Comparison of ENCODE assay signal across 22 cellular contexts in the genomic region with DNA sequence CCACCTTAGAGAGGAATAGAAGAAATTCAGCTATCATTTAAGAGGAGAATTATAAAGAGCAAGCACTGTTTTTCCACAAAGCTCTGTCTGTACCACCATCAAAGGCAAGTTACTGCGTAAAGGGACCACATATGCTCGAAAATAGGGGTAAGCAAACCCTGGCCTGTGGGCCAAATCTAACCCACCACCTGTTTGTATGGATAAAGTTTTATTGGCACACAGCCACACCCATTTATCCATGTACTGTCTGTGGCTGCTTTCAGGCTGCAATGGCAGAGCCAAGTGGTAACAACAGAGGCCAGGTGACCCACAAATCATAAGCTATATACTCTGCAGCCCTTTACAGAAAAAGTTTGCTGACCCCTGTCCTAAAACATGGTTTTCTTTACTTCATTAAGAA.
DNase-seq lines count a peak whose midpoint lies in the region; ATAC-seq, FAIRE-seq and TF ChIP-seq lines count a peak whose summit lies in the region.
"Had no signal": no experiment of that assay in that cellular context is flagged by ENCODE, and none has a peak within 500 bp of the region (broad histone marks: within the 10 kb centered on the region; RNA-seq: fewer than 3 reads in every experiment).

No MANE protein-coding gene starts in this region.

- H3K79me2 ChIP-seq in HepG2 (ENCODE audit: insufficient read depth, low read length) (no peaks in the 10 kb centered on the region), K562 (ENCODE audit: control insufficient read depth, insufficient read depth, low read length) (no peaks in the 10 kb centered on the region)

- H3K9ac ChIP-seq in HepG2 (ENCODE audit: insufficient read depth, low read depth, low read length): no peak overlapping the region
- H3K9ac ChIP-seq in K562 (ENCODE audit: insufficient read depth in 1 of 2, low read depth in 2 of 2, low read length in 2 of 2): no peak overlapping the region
- H3K9ac ChIP-seq: BLaER1 had no signal

- TF ChIP-seq POLR2A in HepG2 (IDR thresholded peaks at IDR 0.05; ENCODE audit: insufficient read depth in 1 of 2, low read depth in 2 of 2, low read length in 2 of 2) (no peak), right lobe of liver (IDR thresholded peaks at IDR 0.05) (no peak), K562 (conservative IDR thresholded peaks at IDR 0.05) (no peak)

- no TSS peak for BruUV-seq in HepG2 (replicated peaks; lab: Mats Ljungman, UMichigan)
- no TSS peak for BruUV-seq in K562 (replicated peaks; lab: Mats Ljungman, UMichigan)

- H3K4me3 ChIP-seq in HepG2 (replicated peaks in 1 of 3; ENCODE audit: insufficient read depth in 1 of 3, low read depth in 2 of 3, low read length in 3 of 3) (no peak overlapping the region), right lobe of liver (no peak overlapping the region), K562 (no peak overlapping the region)
- H3K4me3 ChIP-seq: BLaER1 had no signal

- H3K9me3 ChIP-seq in HepG2 (ENCODE audit: low read length) (no peaks in the 10 kb centered on the region), right lobe of liver (no peaks in the 10 kb centered on the region), K562 (replicated peaks; ENCODE audit: control insufficient read depth, insufficient read depth, low read depth, low read length) (no peaks in the 10 kb centered on the region; the same call in 1 of the 2 replicates)
- H3K9me3 ChIP-seq: BE2C, BLaER1 had no signal

- CTCF ChIA-PET in HepG2 (lab: Yijun Ruan, JAX; ENCODE audit: low intra/inter-chr PET ratio, low total read pairs): no interaction called here
- CTCF ChIA-PET in K562 (lab: Yijun Ruan, JAX; ENCODE audit: low intra/inter-chr PET ratio): interaction anchor here (1.2 to 2.8 kb wide), 2 partner anchors 277 to 278 kb away, joined by 4 to 20 read pairs; no protein-coding TSS in a partner anchor

- H4K20me1 ChIP-seq in HepG2 (ENCODE audit: insufficient read depth, low read length) (0 out of 2 replicates have a peak, but pooled peaks cover 4% of the 10 kb centered on the region), K562 (replicated peaks; ENCODE audit: control insufficient read depth, insufficient read depth, low read length) (no peaks in the 10 kb centered on the region)
- H4K20me1 ChIP-seq: BLaER1 had no signal

- H3K4me2 ChIP-seq in HepG2 (ENCODE audit: low read depth, low read length): no peak overlapping the region
- no peak overlapping the region for H3K4me2 ChIP-seq in K562 (ENCODE audit: insufficient read depth, low read length)
- H3K4me2 ChIP-seq: BLaER1 had no signal

- peaks cover 34 to 72% of the 10 kb centered on the region in 2 experiments for H3K36me3 ChIP-seq in HepG2 (replicated peaks in 1 of 2; ENCODE audit: control insufficient read depth in 1 of 2, insufficient read depth in 2 of 2, low read length in 2 of 2)
- H3K36me3 ChIP-seq in right lobe of liver: peaks cover 0 to 62% (median 8%) of the 10 kb centered on the region in 4 donors
- H3K36me3 ChIP-seq in K562 (ENCODE audit: control insufficient read depth, insufficient read depth, low read length): peaks cover 55% of the 10 kb centered on the region

- no peak for ATAC-seq in HepG2
- no peak for ATAC-seq in right lobe of liver
- ATAC-seq in K562: no peak

- no peak for TF ChIP-seq CTCF in HepG2 (CRISPR knock-in tag; IDR thresholded peaks at IDR 0.05)
- no peak for TF ChIP-seq CTCF in right lobe of liver (IDR thresholded peaks at IDR 0.05)
- TF ChIP-seq CTCF in K562 (IDR thresholded peaks at IDR 0.05 in 2 of 3, conservative IDR thresholded peaks at IDR 0.05 in 1 of 3; ENCODE audit: insufficient read depth in 2 of 3, low read depth in 1 of 3, low read length in 3 of 3): no peak
- no peak for TF ChIP-seq CTCF in GM13976 (IDR thresholded peaks at IDR 0.05; ENCODE audit: borderline replicate concordance, control extremely low read depth, extremely low read depth, insufficient read depth, missing control alignments)

- no peak overlapping the region for H2AFZ ChIP-seq in HepG2 (ENCODE audit: low read length)
- no peak overlapping the region for H2AFZ ChIP-seq in K562 (ENCODE audit: low read depth, low read length)

- no peaks in the 10 kb centered on the region for H3K9me1 ChIP-seq in K562 (ENCODE audit: control insufficient read depth, insufficient read depth, low read length)

- 89% methylated on average over 2 of the region's 2 CpGs for WGBS in HepG2 (ENCODE audit: low lambda C conversion rate)
- no CpG with 5 or more reads among the region's 2 CpGs for WGBS in right lobe of liver (ENCODE audit: insufficient coverage, low coverage, low lambda C conversion rate, missing lambda C conversion rate)
- WGBS in K562 (ENCODE audit: insufficient coverage, low coverage, missing lambda C conversion rate): 78% methylated on average over 2 of the region's 2 CpGs

- POLR2A ChIA-PET in HepG2 (lab: Yijun Ruan, JAX) (no interaction called here), K562 (lab: Yijun Ruan, JAX) (no interaction called here)

- no peak overlapping the region for H3K27ac ChIP-seq in HepG2 (ENCODE audit: extremely low read length, insufficient read depth, low read length)
- no peak overlapping the region for H3K27ac ChIP-seq in right lobe of liver
- H3K27ac ChIP-seq in K562 (ENCODE audit: extremely low read depth, low read depth, low read length): no peak overlapping the region
- H3K27ac ChIP-seq: BLaER1 had no signal

- TF ChIP-seq RAD21 in HepG2 (CRISPR knock-in tag; IDR thresholded peaks at IDR 0.05): no peak
- no peak for TF ChIP-seq RAD21 in K562 (CRISPR knock-in tag; conservative IDR thresholded peaks at IDR 0.05 in 1 of 2, IDR thresholded peaks at IDR 0.05 in 1 of 2)

- H3K27me3 ChIP-seq in HepG2 (ENCODE audit: control insufficient read depth in 1 of 2, insufficient read depth in 2 of 2, low read length in 2 of 2) (no peaks in the 10 kb centered on the region), right lobe of liver (no peaks in the 10 kb centered on the region), K562 (ENCODE audit: control insufficient read depth in 2 of 2, insufficient read depth in 2 of 2, low read length in 2 of 2) (no peaks in the 10 kb centered on the region)
- H3K27me3 ChIP-seq: BE2C, BLaER1 had no signal

- intact Hi-C loops in HepG2 (cut with micrococcal nuclease; ENCODE audit: unreplicated experiment) (no loop called here), right lobe of liver (cut with DNase I) (no loop called here), K562 (cut with micrococcal nuclease) (no loop called here)

- in situ Hi-C loops in HepG2 (cut with HindIII; ENCODE audit: extremely low pct_ligation_motif_present, low pct_unique_long_range_greater_than_20kb): loop anchor here (10.0 kb wide), 1 partner anchor 327 kb away; the partner anchor contains the start of gene ERCC4
- in situ Hi-C loops in K562 (cut with MboI): no loop called here
- in situ Hi-C loops in GM13976 (cut with MboI; ENCODE audit: low sequenced_read_pairs, unreplicated experiment): no loop called here

- no peak for FAIRE-seq in HepG2 (lab: Jason Lieb, UNC)
- no peak for FAIRE-seq in K562 (lab: Jason Lieb, UNC)
- FAIRE-seq: A204.1, G401.6, GM12892, GM19239 had no signal

- no peak for DNase-seq in HepG2 (ENCODE audit: low spot score)
- DNase-seq in right lobe of liver: no peak
- DNase-seq in K562 (ENCODE audit: extremely low read depth in 1 of 4, low spot score in 3 of 4): no peak
- DNase-seq in GM13976 (ENCODE audit: low spot score): no peak
- DNase-seq in NCI-H146 (lab: John Stamatoyannopoulos, UW): no peak
- DNase-seq: 8988T; ACHN; BE2C; C1 segment of cervical spinal cord; CD4-positive, alpha-beta memory T cell; CD4-positive, CD25-positive, alpha-beta regulatory T cell; CD8-positive, alpha-beta memory T cell; COR-L47; DMS 273 treated with DMSO at 0.1 percent for 48 hours; DMS153; DMS79 treated with DMSO at 0.1 percent for 48 hours; GF-D8 had no signal

- H3K4me1 ChIP-seq in HepG2 (ENCODE audit: insufficient read depth, low read length) (no peaks in the 10 kb centered on the region), right lobe of liver (no peaks in the 10 kb centered on the region), K562 (replicated peaks in 1 of 2; ENCODE audit: control insufficient read depth in 2 of 2, insufficient read depth in 2 of 2, low read length in 2 of 2) (no peaks in the 10 kb centered on the region)
- H3K4me1 ChIP-seq: BE2C, BLaER1 had no signal

- TF ChIP-seq EP300 in HepG2 (IDR thresholded peaks at IDR 0.05; ENCODE audit: low read depth in 2 of 2, low read length in 2 of 2): no peak
- no peak for TF ChIP-seq EP300 in HepG2 (CRISPR knock-in tag; IDR thresholded peaks at IDR 0.05; ENCODE audit: borderline replicate concordance)
- no peak for TF ChIP-seq EP300 in K562 (IDR thresholded peaks at IDR 0.05; ENCODE audit: low read length)

TF ChIP-seq in K562, 482 proteins besides CTCF, POLR2A, EP300 and RAD21 (continues in another document):
- TF ChIP-seq, protein P1, sequence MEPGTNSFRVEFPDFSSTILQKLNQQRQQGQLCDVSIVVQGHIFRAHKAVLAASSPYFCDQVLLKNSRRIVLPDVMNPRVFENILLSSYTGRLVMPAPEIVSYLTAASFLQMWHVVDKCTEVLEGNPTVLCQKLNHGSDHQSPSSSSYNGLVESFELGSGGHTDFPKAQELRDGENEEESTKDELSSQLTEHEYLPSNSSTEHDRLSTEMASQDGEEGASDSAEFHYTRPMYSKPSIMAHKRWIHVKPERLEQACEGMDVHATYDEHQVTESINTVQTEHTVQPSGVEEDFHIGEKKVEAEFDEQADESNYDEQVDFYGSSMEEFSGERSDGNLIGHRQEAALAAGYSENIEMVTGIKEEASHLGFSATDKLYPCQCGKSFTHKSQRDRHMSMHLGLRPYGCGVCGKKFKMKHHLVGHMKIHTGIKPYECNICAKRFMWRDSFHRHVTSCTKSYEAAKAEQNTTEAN (CRISPR knock-in tag; IDR thresholded peaks at IDR 0.05): no peak

Comparison
In these comparisons a context has a peak if more than half of its experiments do, and no peak if none do; other contexts are left out.
1. Of the 241 proteins assayed by ChIP-seq in both HepG2 and K562: peak only in HepG2: none; only in K562: none; in both: ZBTB40; in neither: 240.